Comparison of ENCODE assay signal across 8 cellular contexts in genomic region chr1:62437273-62437945, GRCh38. TPM values are rescaled to one million over a fixed set of nuclear protein-coding genes. Genes with fewer than 3 reads are reported as not detected.
A peak's percentile ranks its signal among the peaks of the same experiment; 100 is the strongest.
DNase-seq lines count a peak whose midpoint lies in the region; ATAC-seq and TF ChIP-seq lines count a peak whose summit lies in the region.

No MANE protein-coding gene starts in this region.

- TF ChIP-seq POLR2A in suprapubic skin (IDR thresholded peaks at IDR 0.05) = no peak

- H3K27ac Mint-ChIP-seq in activated CD4-positive, alpha-beta T cell treated with anti-CD3 and anti-CD28 coated beads, Interleukin-2, amount 10 ng/mL, durations not matched to agents 7 days and 5 days = peak overlapping the region; percentile 99
- peak overlapping the region; percentile 99 for H3K27ac Mint-ChIP-seq in effector memory CD8-positive, alpha-beta T cell
- H3K27ac Mint-ChIP-seq in mesothelial cell of epicardium = peak overlapping the region; percentile 89

- peaks cover 43% of the 10 kb centered on the region for H3K36me3 Mint-ChIP-seq in activated CD4-positive, alpha-beta T cell treated with anti-CD3 and anti-CD28 coated beads, Interleukin-2, amount 10 ng/mL, durations not matched to agents 7 days and 5 days (ENCODE audit: low read depth)
- peaks cover 33% of the 10 kb centered on the region for H3K36me3 Mint-ChIP-seq in effector memory CD8-positive, alpha-beta T cell (ENCODE audit: insufficient read depth)
- H3K36me3 Mint-ChIP-seq in mesothelial cell of epicardium = peaks cover 5% of the 10 kb centered on the region

- H3K36me3 ChIP-seq in suprapubic skin = peaks cover 4% of the 10 kb centered on the region

- peaks cover 2% of the 10 kb centered on the region for H3K9me3 Mint-ChIP-seq in activated CD4-positive, alpha-beta T cell treated with anti-CD3 and anti-CD28 coated beads, Interleukin-2, amount 10 ng/mL, durations not matched to agents 7 days and 5 days
- peaks cover 2 to 8% of the 10 kb centered on the region in 2 donors for H3K9me3 Mint-ChIP-seq in effector memory CD8-positive, alpha-beta T cell
- no peaks in the 10 kb centered on the region for H3K9me3 Mint-ChIP-seq in mesothelial cell of epicardium

- H3K9me3 ChIP-seq in suprapubic skin = no peaks in the 10 kb centered on the region

- CTCF ChIA-PET in activated CD4-positive, alpha-beta T cell treated with anti-CD3 and anti-CD28 coated beads, Interleukin-2, amount 10 ng/mL, durations not matched to agents 7 days and 5 days (lab: Charles Lee) = no interaction called here

- H3K27me3 ChIP-seq in suprapubic skin = no peaks in the 10 kb centered on the region

- H3K4me3 Mint-ChIP-seq in activated CD4-positive, alpha-beta T cell treated with anti-CD3 and anti-CD28 coated beads, Interleukin-2, amount 10 ng/mL, durations not matched to agents 7 days and 5 days = peak overlapping the region; percentile 91
- peak overlapping the region; percentile 93 to 99 for H3K4me3 Mint-ChIP-seq in effector memory CD8-positive, alpha-beta T cell
- H3K4me3 Mint-ChIP-seq in mesothelial cell of epicardium = peak overlapping the region; percentile 93

- POLR2A ChIA-PET in activated CD4-positive, alpha-beta T cell treated with anti-CD3 and anti-CD28 coated beads, Interleukin-2, amount 10 ng/mL, durations not matched to agents 7 days and 5 days (lab: Charles Lee) = no interaction called here

- WGBS in suprapubic skin = 0% methylated on average over 17 of the region's 68 CpGs

- TF ChIP-seq CTCF in GM12864 (IDR thresholded peaks at IDR 0.05; ENCODE audit: low read depth, low read length, missing control alignments) (no peak), mesothelial cell of epicardium (IDR thresholded peaks at IDR 0.05; ENCODE audit: unreplicated experiment) (no peak), suprapubic skin (IDR thresholded peaks at IDR 0.05) (no peak)

- H3K4me1 Mint-ChIP-seq in activated CD4-positive, alpha-beta T cell treated with anti-CD3 and anti-CD28 coated beads, Interleukin-2, amount 10 ng/mL, durations not matched to agents 7 days and 5 days = peaks cover 42% of the 10 kb centered on the region
- peaks cover 26 to 45% of the 10 kb centered on the region in 2 donors for H3K4me1 Mint-ChIP-seq in effector memory CD8-positive, alpha-beta T cell (ENCODE audit: low read depth in 2 of 2)
- H3K4me1 Mint-ChIP-seq in mesothelial cell of epicardium = peaks cover 27% of the 10 kb centered on the region

- no peak for TF ChIP-seq EP300 in suprapubic skin (IDR thresholded peaks at IDR 0.05)

- peaks cover 31% of the 10 kb centered on the region for H3K4me1 ChIP-seq in suprapubic skin

- ATAC-seq in HG03457 (IDR thresholded peaks at IDR 0.05; ENCODE audit: unreplicated experiment) (peak; percentile 1), HG03097 (IDR thresholded peaks at IDR 0.05; ENCODE audit: low FRiP score, unreplicated experiment) (no peak)
- no peak for ATAC-seq in effector memory CD8-positive, alpha-beta T cell (replicated peaks)

- peak overlapping the region; percentile 74 for H3K4me3 ChIP-seq in GM12864 (ENCODE audit: low read depth, low read length)
- peak overlapping the region; percentile 97 for H3K4me3 ChIP-seq in suprapubic skin

- peak overlapping the region; percentile 98 for H3K27ac ChIP-seq in suprapubic skin

- DNase-seq in GM12864 (ENCODE audit: low read depth) (no peak), mesothelial cell of epicardium (ENCODE audit: low spot score in 2 of 2, unreplicated experiment in 2 of 2) (no peak), suprapubic skin (ENCODE audit: low spot score in 2 of 2) (peak; percentile 81 to 89), amniotic stem cell (lab: John Stamatoyannopoulos, UW) (no peak)
- no peak for DNase-seq in activated CD4-positive, alpha-beta T cell treated with anti-CD3 and anti-CD28 coated beads, Interleukin-2, amount 10 ng/mL, durations not matched to agents 7 days and 5 days
- peak; percentile 33 to 37 (median 37) for DNase-seq in effector memory CD8-positive, alpha-beta T cell

- H3K27me3 Mint-ChIP-seq in activated CD4-positive, alpha-beta T cell treated with anti-CD3 and anti-CD28 coated beads, Interleukin-2, amount 10 ng/mL, durations not matched to agents 7 days and 5 days = peaks cover 3% of the 10 kb centered on the region
- no peaks in the 10 kb centered on the region for H3K27me3 Mint-ChIP-seq in effector memory CD8-positive, alpha-beta T cell
- no peaks in the 10 kb centered on the region for H3K27me3 Mint-ChIP-seq in mesothelial cell of epicardium (ENCODE audit: low read depth)

RNA-seq across cellular contexts. Expression of gene USP1, which starts 0.6 kb away (rescaled TPM):
- total RNA-seq in activated CD4-positive, alpha-beta T cell treated with anti-CD3 and anti-CD28 coated beads, Interleukin-2, amount 10 ng/mL, durations not matched to agents 7 days and 5 days = 10 to 100 TPM; 85.0 to 89.3 TPM
- total RNA-seq in mesothelial cell of epicardium (24.4 to 25.1 TPM (median 24.8 TPM) in 3 replicates), suprapubic skin (10 to 100 TPM; 17.6 to 26.4 (median 20.7) TPM)

Comparison
In these comparisons a context has a peak if more than half of its experiments do, and no peak if none do; other contexts are left out.
1. DNase-seq: peak in effector memory CD8-positive, alpha-beta T cell (3 of 3) and suprapubic skin (2 of 2); none in GM12864 (single experiment), activated CD4-positive, alpha-beta T cell treated with anti-CD3 and anti-CD28 coated beads, Interleukin-2, amount 10 ng/mL, durations not matched to agents 7 days and 5 days (single experiment), mesothelial cell of epicardium (0 of 2) and amniotic stem cell (single experiment).
2. Peak in every context shown above with its lines, with median percentiles within 50 percentile points of each other: H3K27ac Mint-ChIP-seq and H3K4me3 Mint-ChIP-seq.